Comparison of ENCODE assay signal across 1 cellular context in genomic region chr20:46700481-46700880, GRCh38.
TF ChIP-seq lines count a peak whose summit lies in the region.

No MANE protein-coding gene starts in this region.

TF ChIP-seq in K562, 482 proteins besides CTCF, POLR2A, EP300 and RAD21:
- TF ChIP-seq ZNF431 (CRISPR knock-in tag; IDR thresholded peaks at IDR 0.05) (no peak), NFIC (IDR thresholded peaks at IDR 0.05) (peak; percentile 83)
